In genomic region chr16:21167360-21167759, GRCh38 we compare ENCODE assay signal across 14 cellular contexts. TPM values are rescaled to one million over a fixed set of nuclear protein-coding genes. Genes with fewer than 3 reads are reported as not detected.
DNase-seq lines count a peak whose midpoint lies in the region; ATAC-seq and TF ChIP-seq lines count a peak whose summit lies in the region.
"Had no signal": no experiment of that assay in that cellular context is flagged by ENCODE, and none has a peak within 500 bp of the region (broad histone marks: within the 10 kb centered on the region; RNA-seq: fewer than 3 reads in every experiment).

No MANE protein-coding gene starts in this region.

- H3K79me2 ChIP-seq in mammary epithelial cell (ENCODE audit: insufficient read depth, low read length), result peaks cover 15% of the 10 kb centered on the region
- H3K79me2 ChIP-seq in osteoblast (ENCODE audit: insufficient read depth, low read length), result no peaks in the 10 kb centered on the region

- DNase-seq in ELR (ENCODE audit: low read depth) (peak; percentile 98), MG63 (peak; percentile 76), mammary epithelial cell (peak; percentile 95), osteoblast (ENCODE audit: insufficient read length, low spot score, missing footprints) (peak; percentile 78)
- DNase-seq in stimulated activated naive CD4-positive, alpha-beta T cell treated with Interleukin-2 at 50 U/mL for 16 hours (lab: John Stamatoyannopoulos, UW), result no peak
- DNase-seq: activated CD8-positive, alpha-beta memory T cell treated with anti-CD3 and anti-CD28 coated beads, Interleukin-2, amount 50 U/mL, for 4 hours; activated naive CD8-positive, alpha-beta T cell treated with anti-CD3 and anti-CD28 coated beads, Interleukin-2, amount 50 U/mL, for 24 hours; effector memory CD4-positive, alpha-beta T cell; mucosa of descending colon; NCI-H2171 treated with DMSO at 0.1 percent for 48 hours; stimulated activated CD4-positive, alpha-beta T cell treated with anti-CD3 and anti-CD28 coated beads, Interleukin-4, amount 100 ng/mL, for 4 hours had no signal

- BruUV-seq in mammary epithelial cell (replicated peaks; lab: Mats Ljungman, UMichigan), result no TSS peak

- dilution Hi-C loops in mammary epithelial cell (cut with HindIII; ENCODE audit: low sequenced_read_pairs), result no loop called here

- H3K9me3 ChIP-seq in MG63 (no peaks in the 10 kb centered on the region), mammary epithelial cell (replicated peaks; ENCODE audit: insufficient read depth, low read length) (no peaks in the 10 kb centered on the region), osteoblast (ENCODE audit: low read depth, low read length) (no peaks in the 10 kb centered on the region)
- H3K9me3 ChIP-seq: mucosa of descending colon, prostate gland had no signal

- H3K27me3 ChIP-seq in MG63 (no peaks in the 10 kb centered on the region), mammary epithelial cell (ENCODE audit: insufficient read depth, low read length) (no peaks in the 10 kb centered on the region), osteoblast (ENCODE audit: insufficient read depth, low read length) (no peaks in the 10 kb centered on the region)

- no peak overlapping the region for H2AFZ ChIP-seq in mammary epithelial cell (ENCODE audit: low read depth, low read length)
- H2AFZ ChIP-seq in osteoblast (ENCODE audit: low read length), result no peak overlapping the region

- TF ChIP-seq CTCF in mammary epithelial cell (conservative IDR thresholded peaks at IDR 0.05 in 1 of 2, IDR thresholded peaks at IDR 0.05 in 1 of 2; ENCODE audit: extremely low read depth in 1 of 2, insufficient read depth in 1 of 2, low read depth in 1 of 2, low read length in 2 of 2), result no peak
- no peak for TF ChIP-seq CTCF in osteoblast (IDR thresholded peaks at IDR 0.05; ENCODE audit: extremely low read depth, low read depth, low read length)

- peaks cover 21% of the 10 kb centered on the region for H3K36me3 ChIP-seq in MG63
- peaks cover 28% of the 10 kb centered on the region for H3K36me3 ChIP-seq in mammary epithelial cell (ENCODE audit: insufficient read depth, low read length)
- H3K36me3 ChIP-seq in osteoblast (ENCODE audit: insufficient read depth, low read length), result peaks cover 27% of the 10 kb centered on the region

- H3K4me1 ChIP-seq in mammary epithelial cell (ENCODE audit: insufficient read depth, low read length) (peaks cover 6% of the 10 kb centered on the region), osteoblast (ENCODE audit: insufficient read depth, low read length) (peaks cover 11% of the 10 kb centered on the region)
- H3K4me1 ChIP-seq: prostate gland had no signal

- no peaks in the 10 kb centered on the region for H4K20me1 ChIP-seq in mammary epithelial cell (ENCODE audit: insufficient read depth, low read length)
- H4K20me1 ChIP-seq in osteoblast (ENCODE audit: insufficient read depth, low read length), result peaks cover 5% of the 10 kb centered on the region

- intact Hi-C loops in mammary epithelial cell (cut with micrococcal nuclease), result loop anchor here (1.0 kb wide), 1 partner anchor 8 kb away; no protein-coding TSS in a partner anchor

- in situ Hi-C loops in mammary epithelial cell (cut with MboI; ENCODE audit: low sequenced_read_pairs in 2 of 2), result loop anchor here in 1 of 2 donors (25.0 kb wide), 1 partner anchor 1170 kb away; no protein-coding TSS in a partner anchor

- H3K4me2 ChIP-seq in mammary epithelial cell (ENCODE audit: insufficient read depth, low read depth, low read length) (no peak overlapping the region), osteoblast (ENCODE audit: insufficient read depth, low read length) (no peak overlapping the region)

- CTCF ChIA-PET in mammary epithelial cell (lab: Charles Lee; ENCODE audit: low non-redundant PET), result interaction anchor here (0.6 kb wide), 1 partner anchor 21 kb away, joined by 4 read pairs; no protein-coding TSS in a partner anchor

- peak overlapping the region; percentile 32 for H3K27ac ChIP-seq in mammary epithelial cell (ENCODE audit: insufficient read depth, low read depth, low read length)
- H3K27ac ChIP-seq in osteoblast (ENCODE audit: low read depth, low read length), result peak overlapping the region; percentile 61
- H3K27ac ChIP-seq: prostate gland had no signal

- ATAC-seq in GM21619 (IDR thresholded peaks at IDR 0.05; ENCODE audit: unreplicated experiment), result no peak
- no peak for ATAC-seq in HG03460 (IDR thresholded peaks at IDR 0.05; ENCODE audit: unreplicated experiment)
- ATAC-seq: activated naive CD8-positive, alpha-beta T cell treated with anti-CD3 and anti-CD28 coated beads, Interleukin-2, amount 50 U/mL, for 24 hours; mucosa of descending colon had no signal

- no peak overlapping the region for H3K4me3 ChIP-seq in MG63
- no peak overlapping the region for H3K4me3 ChIP-seq in mammary epithelial cell (replicated peaks in 1 of 3; ENCODE audit: insufficient read depth in 1 of 3, low read depth in 2 of 3, low read length in 3 of 3)
- no peak overlapping the region for H3K4me3 ChIP-seq in osteoblast (ENCODE audit: insufficient read depth, low read length)
- H3K4me3 ChIP-seq: mucosa of descending colon, prostate gland had no signal

- H3K9ac ChIP-seq in mammary epithelial cell (ENCODE audit: insufficient read depth, low read length), result no peak overlapping the region

- 75% methylated on average over 3 of the region's 9 CpGs for WGBS in mammary epithelial cell (ENCODE audit: low coverage, missing lambda C conversion rate)

RNA-seq across cellular contexts. Expression of gene LDAF1, which starts 8.9 kb away (rescaled TPM):
- 24.3 and 40.6 TPM in 2 replicates for total RNA-seq in MG63 (2014; rRNA removed; shearing (Covaris generic); ENCODE audit: low replicate concordance)
- total RNA-seq in mammary epithelial cell (100 to 1,000 TPM in 1 of 2 donors, 10 to 100 TPM in 1; 43.5 to 131 TPM), osteoblast (65.5 and 92.5 TPM in 2 replicates)
- 51.9 TPM for polyA plus RNA-seq in mammary epithelial cell
- 37.7 TPM for polyA minus RNA-seq in mammary epithelial cell

RNA-seq across cellular contexts. Expression of gene DNAH3, which starts 16.7 kb away (rescaled TPM):
- not detected in 2 replicates for total RNA-seq in MG63 (2014; rRNA removed; shearing (Covaris generic); ENCODE audit: low replicate concordance)
- total RNA-seq in mammary epithelial cell (1 to 10 TPM in 1 of 2 donors, under 1 TPM in 1; 0.54 to 1.3 TPM), osteoblast (not detected in 2 replicates)
- 0.48 TPM for polyA plus RNA-seq in mammary epithelial cell
- polyA minus RNA-seq in mammary epithelial cell, result not detected

RNA-seq across cellular contexts. Expression of gene ZP2, which starts 44.0 kb away (rescaled TPM):
- total RNA-seq in MG63 (2014; rRNA removed; shearing (Covaris generic); ENCODE audit: low replicate concordance), result not detected in 2 replicates
- total RNA-seq in mammary epithelial cell, result not detected
- not detected for polyA plus RNA-seq in mammary epithelial cell
- polyA minus RNA-seq in mammary epithelial cell, result not detected
- not detected in 2 replicates for total RNA-seq in osteoblast
- total RNA-seq: prostate gland had no signal
